ENCODE assay signal across 10 cellular contexts in genomic region chr10:128062331-128062730, GRCh38.
A peak's percentile ranks its signal among the peaks of the same experiment; 100 is the strongest.
DNase-seq lines count a peak whose midpoint lies in the region; ATAC-seq, FAIRE-seq and TF ChIP-seq lines count a peak whose summit lies in the region.
"Had no signal": no experiment of that assay in that cellular context is flagged by ENCODE, and none has a peak within 500 bp of the region (broad histone marks: within the 10 kb centered on the region; RNA-seq: fewer than 3 reads in every experiment).

No MANE protein-coding gene starts in this region.

- no peak for TF ChIP-seq CTCF in nephron (IDR thresholded peaks at IDR 0.05; ENCODE audit: unreplicated experiment in 3 of 3)
- no peak for TF ChIP-seq CTCF in D721Med (IDR thresholded peaks at IDR 0.05; ENCODE audit: insufficient read depth, missing control alignments)

- no peak for DNase-seq in Jurkat, Clone E6-1 (ENCODE audit: low read depth, low spot score)
- DNase-seq in caudate nucleus (lab: John Stamatoyannopoulos, UW) (no peak), D721Med (ENCODE audit: insufficient read length, low spot score) (no peak), NCI-H1417 (lab: John Stamatoyannopoulos, UW) (no peak), AML-193 (lab: John Stamatoyannopoulos, UW) (no peak)
- DNase-seq: NCI-H146 had no signal

- peaks cover 8% of the 10 kb centered on the region for H3K27me3 Mint-ChIP-seq in nephron (ENCODE audit: low read depth)

- peak overlapping the region in 2 of 3 experiments; percentile 5 to 35 for H3K27ac Mint-ChIP-seq in nephron

- H3K9me3 Mint-ChIP-seq in nephron = no peaks in the 10 kb centered on the region

- ATAC-seq in GM19395 (IDR thresholded peaks at IDR 0.05; ENCODE audit: unreplicated experiment) (peak; percentile 15), GM19467 (IDR thresholded peaks at IDR 0.05; ENCODE audit: unreplicated experiment) (no peak)
- ATAC-seq: left colon had no signal

- FAIRE-seq in D721Med (lab: Jason Lieb, UNC) = no peak

- H3K4me1 Mint-ChIP-seq in nephron = peaks cover 22% of the 10 kb centered on the region

- peak overlapping the region; percentile 8 for H3K27ac ChIP-seq in caudate nucleus (ENCODE audit: low read depth, low read length)

- no peak overlapping the region for H3K4me3 Mint-ChIP-seq in nephron

- H3K4me3 ChIP-seq in Jurkat, Clone E6-1 (ENCODE audit: low read length) = peak overlapping the region; percentile 44

- H3K36me3 Mint-ChIP-seq in nephron (ENCODE audit: low read depth) = peaks cover 8% of the 10 kb centered on the region
